In genomic region chr5:79774855-79775237, GRCh38 we compare ENCODE assay signal across 16 cellular contexts.
DNase-seq lines count a peak whose midpoint lies in the region; ATAC-seq, FAIRE-seq and TF ChIP-seq lines count a peak whose summit lies in the region.
"Had no signal": no experiment of that assay in that cellular context is flagged by ENCODE, and none has a peak within 500 bp of the region (broad histone marks: within the 10 kb centered on the region; RNA-seq: fewer than 3 reads in every experiment).

No MANE protein-coding gene starts in this region.

- no peak overlapping the region for H4K91ac ChIP-seq in mesenchymal stem cell (ENCODE audit: low read length)

- H3K14ac ChIP-seq in mesenchymal stem cell (ENCODE audit: low read length in 2 of 2), result no peak overlapping the region

- TF ChIP-seq CTCF in cardiac muscle cell (IDR thresholded peaks at IDR 0.05; ENCODE audit: low read depth, low read length), result no peak
- no peak for TF ChIP-seq CTCF in left ventricle myocardium inferior (IDR thresholded peaks at IDR 0.05; ENCODE audit: borderline replicate concordance)
- TF ChIP-seq CTCF in K562 (IDR thresholded peaks at IDR 0.05 in 2 of 3, conservative IDR thresholded peaks at IDR 0.05 in 1 of 3; ENCODE audit: insufficient read depth in 2 of 3, low read depth in 1 of 3, low read length in 3 of 3), result no peak
- TF ChIP-seq CTCF in smooth muscle cell (IDR thresholded peaks at IDR 0.05; ENCODE audit: borderline replicate concordance, insufficient read depth, poor library complexity, severe bottlenecking), result no peak

- H2AFZ ChIP-seq in K562 (ENCODE audit: low read depth, low read length) (peak overlapping the region; percentile 76; the same call in 1 of the 2 replicates), mesenchymal stem cell (ENCODE audit: low read depth, low read length) (no peak overlapping the region), smooth muscle cell (ENCODE audit: low read depth) (no peak overlapping the region)

- no peak overlapping the region for H3K18ac ChIP-seq in mesenchymal stem cell (ENCODE audit: low read depth in 1 of 2, low read length in 2 of 2)

- H2BK120ac ChIP-seq in mesenchymal stem cell (ENCODE audit: low read depth, low read length), result no peak overlapping the region

- no peak overlapping the region for H3K9ac ChIP-seq in K562 (ENCODE audit: insufficient read depth in 1 of 2, low read depth in 2 of 2, low read length in 2 of 2)
- H3K9ac ChIP-seq in mesenchymal stem cell (ENCODE audit: low read length), result no peak overlapping the region
- no peak overlapping the region for H3K9ac ChIP-seq in smooth muscle cell (ENCODE audit: low read depth)

- H2BK15ac ChIP-seq in mesenchymal stem cell (ENCODE audit: low read depth, poor library complexity, severe bottlenecking), result no peak overlapping the region

- no peak for TF ChIP-seq RAD21 in K562 (CRISPR knock-in tag; conservative IDR thresholded peaks at IDR 0.05 in 1 of 2, IDR thresholded peaks at IDR 0.05 in 1 of 2)

- H3K9me3 ChIP-seq in cardiac muscle cell (ENCODE audit: low read depth) (no peaks in the 10 kb centered on the region), left ventricle myocardium inferior (replicated peaks) (peaks cover under 1% of the 10 kb centered on the region), K562 (replicated peaks; ENCODE audit: control insufficient read depth, insufficient read depth, low read depth, low read length) (0 out of 2 replicates have a peak, but pooled peaks cover 2% of the 10 kb centered on the region), mesenchymal stem cell (ENCODE audit: control insufficient read depth, low read length) (no peaks in the 10 kb centered on the region), smooth muscle cell (replicated peaks; ENCODE audit: low read depth) (no peaks in the 10 kb centered on the region)
- H3K9me3 ChIP-seq: HAP-1, Peyer's patch had no signal

- H3K4me2 ChIP-seq in K562 (ENCODE audit: insufficient read depth, low read length) (no peak overlapping the region), mesenchymal stem cell (ENCODE audit: low read length, poor library complexity, severe bottlenecking) (no peak overlapping the region), smooth muscle cell (peak overlapping the region; percentile 81)

- TF ChIP-seq EP300 in K562 (IDR thresholded peaks at IDR 0.05; ENCODE audit: low read length), result no peak

- WGBS in K562 (ENCODE audit: insufficient coverage, low coverage, missing lambda C conversion rate), result 29% methylated on average over 4 of the region's 4 CpGs
- WGBS in mesenchymal stem cell, result 89% methylated on average over 4 of the region's 4 CpGs
- WGBS in smooth muscle cell (ENCODE audit: low lambda C conversion rate), result 81% methylated on average over 4 of the region's 4 CpGs

- FAIRE-seq in K562 (lab: Jason Lieb, UNC), result no peak
- FAIRE-seq: G401.6 had no signal

- in situ Hi-C loops in K562 (cut with MboI), result no loop called here

- H3K4me1 ChIP-seq in cardiac muscle cell (ENCODE audit: low read depth) (no peaks in the 10 kb centered on the region), left ventricle myocardium inferior (peaks cover 7% of the 10 kb centered on the region), K562 (replicated peaks in 1 of 2; ENCODE audit: control insufficient read depth in 2 of 2, insufficient read depth in 2 of 2, low read length in 2 of 2) (peaks cover 0 to 2% of the 10 kb centered on the region in 2 experiments; a peak in 1 of 5 replicates), mesenchymal stem cell (ENCODE audit: control insufficient read depth, insufficient read depth, low read depth, low read length) (peaks cover 4% of the 10 kb centered on the region), smooth muscle cell (ENCODE audit: low read depth) (no peaks in the 10 kb centered on the region)
- H3K4me1 ChIP-seq: HAP-1, Peyer's patch had no signal

- H3K4me3 ChIP-seq in cardiac muscle cell (no peak overlapping the region), left ventricle myocardium inferior (no peak overlapping the region), K562 (no peak overlapping the region), mesenchymal stem cell (ENCODE audit: insufficient read depth in 1 of 2, low read depth in 1 of 2, low read length in 2 of 2) (no peak overlapping the region), smooth muscle cell (no peak overlapping the region)
- H3K4me3 ChIP-seq: HAP-1, Peyer's patch had no signal

- DNase-seq in cardiac muscle cell (ENCODE audit: low read depth in 1 of 2, low spot score in 1 of 2) (no peak), left ventricle myocardium inferior (no peak), K562 (ENCODE audit: extremely low read depth in 1 of 4, low spot score in 3 of 4) (no peak), mesenchymal stem cell (no peak), smooth muscle cell (lab: John Stamatoyannopoulos, UW; ENCODE audit: unreplicated experiment) (no peak), NCI-H2081 (lab: John Stamatoyannopoulos, UW) (no peak), AG20443 (ENCODE audit: low spot score) (no peak)
- DNase-seq: C1 segment of cervical spinal cord, NCI-H1048, NCI-H1436 treated with DMSO at 0.1 percent for 48 hours, NCI-H2029 treated with DMSO at 0.1 percent for 48 hours, NCI-H510A treated with DMSO at 0.1 percent for 48 hours, Peyer's patch had no signal

- H2BK12ac ChIP-seq in mesenchymal stem cell (ENCODE audit: low read length in 2 of 2), result no peak overlapping the region

- BruUV-seq in K562 (replicated peaks; lab: Mats Ljungman, UMichigan), result no TSS peak

- intact Hi-C loops in left ventricle myocardium inferior (cut with micrococcal nuclease) (no loop called here), K562 (cut with micrococcal nuclease) (loop anchor here (5.0 kb wide), 1 partner anchor 78 kb away; no protein-coding TSS in a partner anchor)

- H3K23ac ChIP-seq in mesenchymal stem cell (ENCODE audit: low read length in 2 of 2), result no peak overlapping the region

- H3K9me1 ChIP-seq in K562 (ENCODE audit: control insufficient read depth, insufficient read depth, low read length), result no peaks in the 10 kb centered on the region

- H3K79me1 ChIP-seq in mesenchymal stem cell (replicated peaks; ENCODE audit: low read length, poor library complexity, severe bottlenecking), result no peaks in the 10 kb centered on the region

- ATAC-seq in K562, result peak; percentile 38
- ATAC-seq in HG03095 (IDR thresholded peaks at IDR 0.05; ENCODE audit: unreplicated experiment), result no peak

- H4K8ac ChIP-seq in mesenchymal stem cell (ENCODE audit: low read length), result no peak overlapping the region

- H2BK5ac ChIP-seq in mesenchymal stem cell (ENCODE audit: low read depth, low read length, poor library complexity, severe bottlenecking), result no peak overlapping the region

- H3K27ac ChIP-seq in cardiac muscle cell (peak overlapping the region; percentile 55), left ventricle myocardium inferior (replicated peaks) (no peak overlapping the region), K562 (ENCODE audit: extremely low read depth, low read depth, low read length) (no peak overlapping the region), mesenchymal stem cell (ENCODE audit: low read length, poor library complexity, severe bottlenecking) (no peak overlapping the region), smooth muscle cell (ENCODE audit: low read depth) (peak overlapping the region; percentile 66)
- H3K27ac ChIP-seq: Peyer's patch had no signal

- H3K36me3 ChIP-seq in cardiac muscle cell, result peaks cover 7% of the 10 kb centered on the region
- peaks cover 14% of the 10 kb centered on the region for H3K36me3 ChIP-seq in left ventricle myocardium inferior
- no peaks in the 10 kb centered on the region for H3K36me3 ChIP-seq in K562 (ENCODE audit: control insufficient read depth, insufficient read depth, low read length)
- H3K36me3 ChIP-seq in mesenchymal stem cell (ENCODE audit: control insufficient read depth in 1 of 2, insufficient read depth in 2 of 2, low read depth in 1 of 2, low read length in 2 of 2), result no peaks in the 10 kb centered on the region
- no peaks in the 10 kb centered on the region for H3K36me3 ChIP-seq in smooth muscle cell (ENCODE audit: low read depth)
- H3K36me3 ChIP-seq: HAP-1, Peyer's patch had no signal

- POLR2A ChIA-PET in K562 (lab: Yijun Ruan, JAX), result interaction anchor here (0.7 kb wide), 1 partner anchor 998 kb away, joined by 3 read pairs; no protein-coding TSS in a partner anchor

- H3K27me3 ChIP-seq in cardiac muscle cell (no peaks in the 10 kb centered on the region), left ventricle myocardium inferior (ENCODE audit: low read depth) (no peaks in the 10 kb centered on the region), K562 (ENCODE audit: control insufficient read depth in 2 of 2, insufficient read depth in 2 of 2, low read length in 2 of 2) (no peaks in the 10 kb centered on the region), mesenchymal stem cell (ENCODE audit: control insufficient read depth in 1 of 2, insufficient read depth in 1 of 2, low read length in 2 of 2) (no peaks in the 10 kb centered on the region), smooth muscle cell (ENCODE audit: low read depth) (no peaks in the 10 kb centered on the region)
- H3K27me3 ChIP-seq: Peyer's patch had no signal

- no peaks in the 10 kb centered on the region for H4K20me1 ChIP-seq in K562 (replicated peaks; ENCODE audit: control insufficient read depth, insufficient read depth, low read length)
- no peaks in the 10 kb centered on the region for H4K20me1 ChIP-seq in smooth muscle cell (ENCODE audit: low read depth)

- no peaks in the 10 kb centered on the region for H3K79me2 ChIP-seq in K562 (ENCODE audit: control insufficient read depth, insufficient read depth, low read length)
- H3K79me2 ChIP-seq in smooth muscle cell (ENCODE audit: low read depth), result no peaks in the 10 kb centered on the region

- H3K4ac ChIP-seq in mesenchymal stem cell (ENCODE audit: low read depth in 1 of 2, low read length in 2 of 2), result no peak overlapping the region

- CTCF ChIA-PET in K562 (lab: Yijun Ruan, JAX; ENCODE audit: low intra/inter-chr PET ratio), result no interaction called here

- H3F3A ChIP-seq in smooth muscle cell (ENCODE audit: low read depth), result no peaks in the 10 kb centered on the region

- TF ChIP-seq POLR2A in K562 (conservative IDR thresholded peaks at IDR 0.05), result no peak

- H2AK5ac ChIP-seq in mesenchymal stem cell (ENCODE audit: low read length, severe bottlenecking), result peak overlapping the region; percentile 22

TF ChIP-seq in K562, 482 proteins besides CTCF, POLR2A, EP300 and RAD21 (continues in another document):
- TF ChIP-seq USF2 (CRISPR knock-in tag; IDR thresholded peaks at IDR 0.05) (no peak), GATAD2A (IDR thresholded peaks at IDR 0.05) (no peak), ZNF778 (CRISPR knock-in tag; IDR thresholded peaks at IDR 0.05) (no peak)

Comparison
In these comparisons a context has a peak if more than half of its experiments do, and no peak if none do; other contexts are left out.
1. H3K27ac ChIP-seq: peak in cardiac muscle cell (single experiment) and smooth muscle cell (single experiment); none in left ventricle myocardium inferior (single experiment), K562 (single experiment) and mesenchymal stem cell (single experiment).